ENCODE assay signal across 8 cellular contexts in the genomic region with DNA sequence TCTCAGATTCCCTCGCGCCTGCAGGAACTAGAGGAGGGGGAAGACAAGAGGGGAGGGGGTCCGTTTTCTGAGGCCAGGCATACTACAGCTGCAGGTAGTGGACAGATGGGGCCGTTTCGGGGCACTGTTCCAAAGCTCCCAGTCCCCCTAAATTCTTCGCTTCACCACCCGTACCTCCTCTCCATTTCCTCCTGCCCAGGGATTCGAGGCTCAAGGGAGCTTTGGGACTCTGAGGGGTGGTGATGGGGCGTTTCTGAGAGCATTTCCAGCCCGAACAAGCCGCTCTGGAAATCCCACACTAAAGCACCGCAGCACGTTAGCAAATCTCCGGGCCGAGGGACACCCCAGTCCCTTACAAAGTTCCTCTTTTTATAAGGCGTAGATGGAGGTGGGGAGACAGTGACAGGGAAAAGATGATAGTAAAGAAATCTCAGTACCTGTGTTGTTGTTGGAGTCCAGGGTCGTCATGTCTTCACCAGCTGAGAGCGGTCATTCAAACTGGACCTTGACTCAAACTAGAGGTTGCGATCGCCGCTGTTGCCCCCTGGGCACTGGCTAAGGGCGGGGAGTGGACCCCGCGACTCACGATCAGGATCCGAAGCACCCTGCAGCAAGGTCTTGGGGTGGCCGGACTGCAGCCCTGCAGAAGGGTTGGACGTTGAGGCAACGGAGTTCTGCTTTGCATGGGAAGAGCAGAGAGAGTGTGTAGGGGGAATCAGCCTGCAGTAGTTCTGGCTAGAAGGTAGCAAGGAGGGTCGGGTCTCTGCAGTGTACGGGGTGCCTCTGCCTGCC. TPM values are rescaled to one million over a fixed set of nuclear protein-coding genes. Genes with fewer than 3 reads are reported as not detected.
DNase-seq lines count a peak whose midpoint lies in the region; ATAC-seq and TF ChIP-seq lines count a peak whose summit lies in the region.

No MANE protein-coding gene starts in this region.

- H3K27me3 ChIP-seq in BJ (ENCODE audit: control insufficient read depth, insufficient read depth, low read length) (no peaks in the 10 kb centered on the region), KMS-11 (ENCODE audit: insufficient read depth, low read depth) (no peaks in the 10 kb centered on the region), brain microvascular endothelial cell (replicated peaks) (no peaks in the 10 kb centered on the region), right lobe of liver (no peaks in the 10 kb centered on the region), upper lobe of right lung (no peaks in the 10 kb centered on the region)

- peak overlapping the region; percentile 94 for H3K4me2 ChIP-seq in KMS-11

- peaks cover 18% of the 10 kb centered on the region for H3K36me3 ChIP-seq in BJ (ENCODE audit: control insufficient read depth, insufficient read depth, low read length)
- no peaks in the 10 kb centered on the region for H3K36me3 ChIP-seq in KMS-11 (ENCODE audit: insufficient read depth)
- peaks cover 11% of the 10 kb centered on the region for H3K36me3 ChIP-seq in brain microvascular endothelial cell (replicated peaks)
- H3K36me3 ChIP-seq in right lobe of liver, result peaks cover 0 to 27% (median 15%) of the 10 kb centered on the region in 4 donors
- peaks cover 26% of the 10 kb centered on the region for H3K36me3 ChIP-seq in upper lobe of right lung

- TF ChIP-seq CTCF in BJ (IDR thresholded peaks at IDR 0.05; ENCODE audit: insufficient read depth, low read depth, low read length), result no peak
- TF ChIP-seq CTCF in KMS-11 (conservative IDR thresholded peaks at IDR 0.05; ENCODE audit: low read depth, low read length), result no peak
- no peak for TF ChIP-seq CTCF in brain microvascular endothelial cell (IDR thresholded peaks at IDR 0.05; ENCODE audit: low read depth, low read length, missing control alignments)
- no peak for TF ChIP-seq CTCF in right lobe of liver (IDR thresholded peaks at IDR 0.05)
- no peak for TF ChIP-seq CTCF in upper lobe of right lung (IDR thresholded peaks at IDR 0.05)
- TF ChIP-seq CTCF in GM13976 (IDR thresholded peaks at IDR 0.05; ENCODE audit: borderline replicate concordance, control extremely low read depth, extremely low read depth, insufficient read depth, missing control alignments), result no peak

- peaks cover 67% of the 10 kb centered on the region for H3K4me1 ChIP-seq in KMS-11 (ENCODE audit: low read depth, poor library complexity, severe bottlenecking)
- H3K4me1 ChIP-seq in right lobe of liver, result peaks cover 2 to 61% (median 33%) of the 10 kb centered on the region in 4 donors
- H3K4me1 ChIP-seq in upper lobe of right lung, result peaks cover 74% of the 10 kb centered on the region

- peaks cover 5% of the 10 kb centered on the region; the same call in 1 of the 2 replicates for H3K79me2 ChIP-seq in KMS-11 (ENCODE audit: insufficient read depth, low read depth)

- H3K9me3 ChIP-seq in right lobe of liver, result no peaks in the 10 kb centered on the region
- H3K9me3 ChIP-seq in upper lobe of right lung, result no peaks in the 10 kb centered on the region

- peak overlapping the region; percentile 64 for H3K9ac ChIP-seq in KMS-11

- in situ Hi-C loops in brain microvascular endothelial cell (cut with HindIII; ENCODE audit: low pct_ligation_motif_present, low sequenced_read_pairs), result no loop called here
- in situ Hi-C loops in GM13976 (cut with MboI; ENCODE audit: low sequenced_read_pairs, unreplicated experiment), result no loop called here

- intact Hi-C loops in right lobe of liver (cut with DNase I) (no loop called here), upper lobe of right lung (cut with DNase I) (no loop called here)

- CTCF ChIA-PET in BJ (lab: Yijun Ruan, JAX), result interaction anchor here (1.0 to 7.8 kb wide), 12 partner anchors 12 to 119 kb away, joined by 3 to 84 read pairs (median 7); partner anchors contain the start of gene PSMD3

- H2AFZ ChIP-seq in KMS-11 (ENCODE audit: low read depth), result peak overlapping the region; percentile 38

- no peak for ATAC-seq in right lobe of liver
- no peak for ATAC-seq in upper lobe of right lung
- no peak for ATAC-seq in GM18502 (IDR thresholded peaks at IDR 0.05; ENCODE audit: poor library complexity, unreplicated experiment)

- peak; percentile 17 for TF ChIP-seq POLR2A in right lobe of liver (IDR thresholded peaks at IDR 0.05)

- POLR2A ChIA-PET in BJ (lab: Charles Lee), result interaction anchor here (0.6 to 2.0 kb wide), 4 partner anchors 12 to 939 kb away, joined by 3 to 12 read pairs (median 7); no protein-coding TSS in a partner anchor

- DNase-seq in BJ (ENCODE audit: low read depth), result no peak
- no peak for DNase-seq in brain microvascular endothelial cell
- no peak for DNase-seq in right lobe of liver
- no peak for DNase-seq in upper lobe of right lung
- no peak for DNase-seq in GM13976 (ENCODE audit: low spot score)
- no peak for DNase-seq in NCI-H1092 (lab: John Stamatoyannopoulos, UW)

- H3K27ac ChIP-seq in KMS-11, result peak overlapping the region; percentile 52
- peak overlapping the region; percentile 93 for H3K27ac ChIP-seq in brain microvascular endothelial cell
- peak overlapping the region; percentile 93 to 96 (median 95) for H3K27ac ChIP-seq in right lobe of liver
- peak overlapping the region; percentile 95 for H3K27ac ChIP-seq in upper lobe of right lung

- H3K4me3 ChIP-seq in BJ (ENCODE audit: low read depth, low read length), result peak overlapping the region; percentile 89
- peak overlapping the region; percentile 58 for H3K4me3 ChIP-seq in KMS-11 (IDR thresholded peaks at IDR 0.05; ENCODE audit: insufficient read depth, low read depth, low read length)
- H3K4me3 ChIP-seq in brain microvascular endothelial cell (ENCODE audit: low read depth, low read length), result peak overlapping the region; percentile 57
- peak overlapping the region; percentile 89 to 92 (median 91) for H3K4me3 ChIP-seq in right lobe of liver
- H3K4me3 ChIP-seq in upper lobe of right lung, result peak overlapping the region; percentile 86

- 1% methylated on average over 20 of the region's 31 CpGs for WGBS in right lobe of liver (ENCODE audit: insufficient coverage, low coverage, low lambda C conversion rate, missing lambda C conversion rate)

- H4K20me1 ChIP-seq in KMS-11 (ENCODE audit: insufficient read depth), result no peaks in the 10 kb centered on the region

RNA-seq across cellular contexts. Expression of gene NR1D1, which starts 0.6 kb away (rescaled TPM):
- 1.9 and 2.3 TPM in 2 replicates for polyA plus RNA-seq in BJ (2011; rRNA removed)
- polyA minus RNA-seq in BJ (2011; rRNA and poly(A)+ RNA removed), result 4.3 and 6.6 TPM in 2 replicates
- total RNA-seq in right lobe of liver, result 10 to 100 TPM in 4 of 6 experiments, 1 to 10 TPM in 2; 6.9 to 29.8 (median 16.0) TPM
- total RNA-seq in upper lobe of right lung, result 24.9 TPM

RNA-seq across cellular contexts. Expression of gene MSL1, which starts 21.9 kb away (rescaled TPM):
- 36.7 and 69.0 TPM in 2 replicates for polyA plus RNA-seq in BJ (2011; rRNA removed)
- polyA minus RNA-seq in BJ (2011; rRNA and poly(A)+ RNA removed), result 23.2 and 23.8 TPM in 2 replicates
- total RNA-seq in right lobe of liver (10 to 100 TPM; 31.1 to 43.8 (median 36.0) TPM), upper lobe of right lung (84.4 TPM)

RNA-seq across cellular contexts. Expression of gene THRA, which starts 37.1 kb away (rescaled TPM):
- 32.1 and 43.3 TPM in 2 replicates for polyA plus RNA-seq in BJ (2011; rRNA removed)
- polyA minus RNA-seq in BJ (2011; rRNA and poly(A)+ RNA removed), result 17.8 and 20.2 TPM in 2 replicates
- total RNA-seq in right lobe of liver, result 1 to 10 TPM; 3.7 to 9.4 (median 7.7) TPM
- 55.6 TPM for total RNA-seq in upper lobe of right lung

RNA-seq across cellular contexts. Expression of gene CASC3, which starts 40.5 kb away (rescaled TPM):
- 27.8 and 35.1 TPM in 2 replicates for polyA plus RNA-seq in BJ (2011; rRNA removed)
- 25.1 and 28.2 TPM in 2 replicates for polyA minus RNA-seq in BJ (2011; rRNA and poly(A)+ RNA removed)
- total RNA-seq in right lobe of liver, result 10 to 100 TPM; 19.6 to 31.5 (median 25.9) TPM
- total RNA-seq in upper lobe of right lung, result 106 TPM

RNA-seq across cellular contexts. Expression of gene MED24, which starts 45.6 kb away (rescaled TPM):
- 40.1 and 55.2 TPM in 2 replicates for polyA plus RNA-seq in BJ (2011; rRNA removed)
- polyA minus RNA-seq in BJ (2011; rRNA and poly(A)+ RNA removed), result 72.9 and 94.5 TPM in 2 replicates
- total RNA-seq in right lobe of liver (10 to 100 TPM; 29.0 to 38.2 (median 35.9) TPM), upper lobe of right lung (81.3 TPM)
